32 cellular contexts compared by ENCODE assay signal in the genomic region with DNA sequence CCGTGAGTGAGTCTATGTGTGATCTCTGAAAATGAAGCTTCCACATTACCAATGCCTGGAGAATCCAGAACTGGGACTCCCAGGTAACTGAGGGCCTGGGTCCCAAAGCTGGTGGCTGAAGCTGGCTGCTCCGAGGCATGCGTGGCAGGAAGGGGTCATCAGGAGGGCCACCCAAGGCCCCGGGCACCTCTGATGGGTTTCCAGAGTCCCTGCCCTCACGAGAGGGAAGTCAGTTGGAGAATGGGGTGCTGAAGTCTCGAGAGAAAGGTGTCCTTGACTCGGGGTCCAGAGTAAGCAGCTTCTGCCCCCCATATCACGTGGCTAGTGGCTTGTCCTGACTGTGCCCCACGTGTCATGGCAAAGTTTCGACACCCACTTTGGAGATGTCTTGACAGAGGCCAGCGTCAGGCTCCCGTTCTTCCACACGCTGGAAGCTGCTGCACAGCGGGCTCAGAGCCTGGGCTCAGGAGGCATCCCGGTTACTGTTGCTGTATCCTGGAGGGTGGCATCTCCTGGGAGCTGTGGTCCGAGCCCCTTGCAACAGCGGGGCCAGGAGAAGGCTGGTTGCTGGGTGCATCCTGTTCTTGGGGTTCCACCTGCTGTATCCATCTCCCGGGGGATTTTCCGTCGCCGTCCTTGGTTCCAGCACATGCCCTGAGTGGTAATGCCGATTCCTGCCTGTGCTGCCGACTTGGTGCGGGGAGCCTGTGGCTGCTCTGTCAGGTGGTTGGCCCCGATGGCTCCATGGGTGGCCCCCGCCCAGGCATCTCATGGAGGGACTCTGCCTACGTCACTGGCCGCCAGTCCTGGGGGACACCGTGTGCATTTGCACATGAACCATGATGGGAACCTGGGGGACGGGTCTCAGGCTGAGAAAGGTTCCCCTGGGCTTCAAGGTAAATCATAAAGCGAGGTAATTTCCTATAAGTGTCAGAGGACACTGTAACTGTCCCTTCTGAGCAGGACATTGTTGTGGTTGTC.
"Had no signal": no experiment of that assay in that cellular context is flagged by ENCODE, and none has a peak within 500 bp of the region (broad histone marks: within the 10 kb centered on the region; RNA-seq: fewer than 3 reads in every experiment).

No MANE protein-coding gene starts in this region.

- H3K4me3 ChIP-seq: breast epithelium, heart left ventricle, right lobe of liver, skin epidermis, stomach, thyroid gland, upper lobe of left lung had no signal

- H3K36me3 ChIP-seq: breast epithelium, heart left ventricle, right lobe of liver, stomach, thyroid gland, upper lobe of left lung had no signal

- H3K27ac Mint-ChIP-seq: activated naive CD4-positive, alpha-beta T cell treated with anti-CD3 and anti-CD28 coated beads, Interleukin-2, amount 10 ng/mL, durations not matched to agents 7 days and 5 days; dendritic cell treated with granulocyte-macrophage colony-stimulating factor and Interleukin-4, amounts not matched to agents 40 ng/mL and 50 ng/mL, for 4 days; endodermal cell; immature natural killer cell; naive B cell; nephron progenitor cell; stimulated activated naive B cell treated with anti-CD40 and anti-IgM and Interleukin-4, amounts not matched to agents 10 μg/mL and 1 μg/mL and 100 μg/mL, for 72 hours; T-helper 2 cell treated with Interferon-gamma antibody and Interleukin-4, amounts not matched to agents 5 μg/mL and 100 μg/mL, for 36 hours had no signal

- H3K4me1 ChIP-seq: breast epithelium, heart left ventricle, parathyroid adenoma, right lobe of liver, stomach, thyroid gland, upper lobe of left lung had no signal

- H3K9me3 ChIP-seq: breast epithelium, heart left ventricle, right lobe of liver, stomach, thyroid gland, upper lobe of left lung had no signal

- H3K4me3 Mint-ChIP-seq: activated naive CD4-positive, alpha-beta T cell treated with anti-CD3 and anti-CD28 coated beads, Interleukin-2, amount 10 ng/mL, durations not matched to agents 7 days and 5 days; dendritic cell treated with granulocyte-macrophage colony-stimulating factor and Interleukin-4, amounts not matched to agents 40 ng/mL and 50 ng/mL, for 4 days; endodermal cell; immature natural killer cell; nephron progenitor cell; stimulated activated naive B cell treated with anti-CD40 and anti-IgM and Interleukin-4, amounts not matched to agents 10 μg/mL and 1 μg/mL and 100 μg/mL, for 72 hours; T-helper 2 cell treated with Interferon-gamma antibody and Interleukin-4, amounts not matched to agents 5 μg/mL and 100 μg/mL, for 36 hours had no signal

- DNase-seq: activated CD4-positive, alpha-beta T cell treated with anti-CD3 and anti-CD28 coated beads for 4 hours; activated CD4-positive, alpha-beta T cell treated with anti-CD3 and anti-CD28 coated beads, Interleukin-2, amount 50 U/mL, for 4 hours; activated CD8-positive, alpha-beta memory T cell treated with anti-CD3 and anti-CD28 coated beads for 24 hours; activated gamma-delta T cell; activated naive CD4-positive, alpha-beta T cell treated with anti-CD3 and anti-CD28 coated beads, Interleukin-2, amount 10 ng/mL, durations not matched to agents 7 days and 5 days; amniotic stem cell; central memory CD4-positive, alpha-beta T cell; endodermal cell; foreskin fibroblast; hypothalamus; immature natural killer cell; mammary epithelial cell; naive B cell; nephron progenitor cell; nucleus accumbens; stimulated activated CD4-positive, alpha-beta T cell treated with anti-CD3 and anti-CD28 coated beads, Interleukin-4, amount 100 ng/mL, for 4 hours; stimulated activated CD8-positive, alpha-beta memory T cell treated with anti-CD3 and anti-CD28 coated beads, Interleukin-4, amount 100 ng/mL, for 48 hours; stimulated activated naive B cell treated with anti-CD40 and anti-IgM and Interleukin-4, amounts not matched to agents 10 μg/mL and 1 μg/mL and 100 μg/mL, for 72 hours; stomach; T-helper 1 cell; thyroid gland had no signal

- H3K9me3 Mint-ChIP-seq: activated naive CD4-positive, alpha-beta T cell treated with anti-CD3 and anti-CD28 coated beads, Interleukin-2, amount 10 ng/mL, durations not matched to agents 7 days and 5 days; dendritic cell treated with granulocyte-macrophage colony-stimulating factor and Interleukin-4, amounts not matched to agents 40 ng/mL and 50 ng/mL, for 4 days; endodermal cell; immature natural killer cell; naive B cell; nephron progenitor cell; stimulated activated naive B cell treated with anti-CD40 and anti-IgM and Interleukin-4, amounts not matched to agents 10 μg/mL and 1 μg/mL and 100 μg/mL, for 72 hours; T-helper 2 cell treated with Interferon-gamma antibody and Interleukin-4, amounts not matched to agents 5 μg/mL and 100 μg/mL, for 36 hours had no signal

- H3K4me1 Mint-ChIP-seq: activated naive CD4-positive, alpha-beta T cell treated with anti-CD3 and anti-CD28 coated beads, Interleukin-2, amount 10 ng/mL, durations not matched to agents 7 days and 5 days; endodermal cell; immature natural killer cell; naive B cell had no signal

- H3K27ac ChIP-seq: breast epithelium, heart left ventricle, parathyroid adenoma, right lobe of liver, skin epidermis, stomach, thyroid gland, upper lobe of left lung, VCaP had no signal

- ATAC-seq: esophagus mucosa; heart left ventricle; left lobe of liver; right lobe of liver; stimulated activated naive B cell treated with anti-CD40 and anti-IgM and Interleukin-4, amounts not matched to agents 10 μg/mL and 1 μg/mL and 100 μg/mL, for 72 hours had no signal

- H3K27me3 ChIP-seq: right lobe of liver, thyroid gland, upper lobe of left lung had no signal

- H3K36me3 Mint-ChIP-seq: activated naive CD4-positive, alpha-beta T cell treated with anti-CD3 and anti-CD28 coated beads, Interleukin-2, amount 10 ng/mL, durations not matched to agents 7 days and 5 days; immature natural killer cell; naive B cell; stimulated activated naive B cell treated with anti-CD40 and anti-IgM and Interleukin-4, amounts not matched to agents 10 μg/mL and 1 μg/mL and 100 μg/mL, for 72 hours had no signal
